ENCODE assay signal across 1 cellular context in the genomic region with DNA sequence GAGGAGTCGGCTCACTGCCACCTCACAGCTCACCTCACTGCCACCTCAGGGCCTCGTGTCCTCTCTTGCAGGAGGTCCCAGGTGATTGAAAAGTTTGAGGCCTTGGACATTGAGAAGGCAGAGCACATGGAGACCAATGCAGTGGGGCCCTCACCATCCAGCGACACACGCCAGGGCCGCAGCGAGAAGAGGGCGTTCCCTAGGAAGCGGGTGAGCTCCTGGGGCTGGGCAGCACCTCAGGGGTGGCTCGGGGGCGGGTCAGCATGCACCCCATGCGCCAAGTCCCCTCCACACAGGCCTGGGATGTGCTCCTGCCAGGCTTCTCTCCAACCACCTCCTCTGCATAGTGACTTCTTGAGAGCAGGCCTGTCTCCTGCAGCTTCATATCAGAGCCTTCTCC.
TF ChIP-seq lines count a peak whose summit lies in the region.

No MANE protein-coding gene starts in this region.

TF ChIP-seq in GM12878, 131 proteins besides CTCF, POLR2A, EP300 and RAD21 (continued from another document):
- TF ChIP-seq, protein P1, sequence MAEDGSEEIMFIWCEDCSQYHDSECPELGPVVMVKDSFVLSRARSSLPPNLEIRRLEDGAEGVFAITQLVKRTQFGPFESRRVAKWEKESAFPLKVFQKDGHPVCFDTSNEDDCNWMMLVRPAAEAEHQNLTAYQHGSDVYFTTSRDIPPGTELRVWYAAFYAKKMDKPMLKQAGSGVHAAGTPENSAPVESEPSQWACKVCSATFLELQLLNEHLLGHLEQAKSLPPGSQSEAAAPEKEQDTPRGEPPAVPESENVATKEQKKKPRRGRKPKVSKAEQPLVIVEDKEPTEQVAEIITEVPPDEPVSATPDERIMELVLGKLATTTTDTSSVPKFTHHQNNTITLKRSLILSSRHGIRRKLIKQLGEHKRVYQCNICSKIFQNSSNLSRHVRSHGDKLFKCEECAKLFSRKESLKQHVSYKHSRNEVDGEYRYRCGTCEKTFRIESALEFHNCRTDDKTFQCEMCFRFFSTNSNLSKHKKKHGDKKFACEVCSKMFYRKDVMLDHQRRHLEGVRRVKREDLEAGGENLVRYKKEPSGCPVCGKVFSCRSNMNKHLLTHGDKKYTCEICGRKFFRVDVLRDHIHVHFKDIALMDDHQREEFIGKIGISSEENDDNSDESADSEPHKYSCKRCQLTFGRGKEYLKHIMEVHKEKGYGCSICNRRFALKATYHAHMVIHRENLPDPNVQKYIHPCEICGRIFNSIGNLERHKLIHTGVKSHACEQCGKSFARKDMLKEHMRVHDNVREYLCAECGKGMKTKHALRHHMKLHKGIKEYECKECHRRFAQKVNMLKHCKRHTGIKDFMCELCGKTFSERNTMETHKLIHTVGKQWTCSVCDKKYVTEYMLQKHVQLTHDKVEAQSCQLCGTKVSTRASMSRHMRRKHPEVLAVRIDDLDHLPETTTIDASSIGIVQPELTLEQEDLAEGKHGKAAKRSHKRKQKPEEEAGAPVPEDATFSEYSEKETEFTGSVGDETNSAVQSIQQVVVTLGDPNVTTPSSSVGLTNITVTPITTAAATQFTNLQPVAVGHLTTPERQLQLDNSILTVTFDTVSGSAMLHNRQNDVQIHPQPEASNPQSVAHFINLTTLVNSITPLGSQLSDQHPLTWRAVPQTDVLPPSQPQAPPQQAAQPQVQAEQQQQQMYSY (CRISPR knock-in tag; IDR thresholded peaks at IDR 0.05): no peak
- TF ChIP-seq KDM1A (IDR thresholded peaks at IDR 0.05; ENCODE audit: borderline replicate concordance) (no peak), FOXK2 (IDR thresholded peaks at IDR 0.05) (no peak), CREB1 (IDR thresholded peaks at IDR 0.05; ENCODE audit: low read depth) (no peak), RFX5 (IDR thresholded peaks at IDR 0.05; ENCODE audit: low read depth, low read length) (no peak), JUNB (IDR thresholded peaks at IDR 0.05) (no peak), SIN3A (IDR thresholded peaks at IDR 0.05; ENCODE audit: low read depth, low read length) (no peak)
TF ChIP-seq in GM12878: peak in this region for 0.
